1 cellular context compared by ENCODE assay signal in the genomic region with DNA sequence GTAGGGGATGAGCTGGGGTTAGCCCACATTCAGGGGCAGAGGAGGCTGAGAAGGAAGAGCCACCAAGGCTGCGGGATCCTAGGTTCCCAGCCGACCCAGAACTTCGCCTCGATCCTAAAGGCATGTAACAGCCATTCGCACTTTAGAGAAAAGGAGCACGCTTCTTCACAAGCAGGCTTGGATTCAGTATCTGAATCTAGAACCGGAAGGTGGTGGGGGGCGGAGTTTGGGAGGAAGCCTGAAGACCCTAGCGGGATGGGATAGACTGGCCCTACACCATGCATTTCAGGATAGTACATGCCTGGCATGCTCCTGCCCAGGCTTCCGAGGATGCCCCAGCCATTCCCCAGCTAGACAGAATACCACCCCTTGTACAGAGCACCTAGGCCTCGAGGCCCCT.
TF ChIP-seq lines count a peak whose summit lies in the region.

No MANE protein-coding gene starts in this region.

TF ChIP-seq in K562, 482 proteins besides CTCF, POLR2A, EP300 and RAD21 (continued from another document):
- TF ChIP-seq CHD7 (IDR thresholded peaks at IDR 0.05; ENCODE audit: low read depth, low read length) (no peak), TEAD4 (IDR thresholded peaks at IDR 0.05; ENCODE audit: low read length) (no peak), TEAD4 (CRISPR knock-in tag; IDR thresholded peaks at IDR 0.05; ENCODE audit: borderline replicate concordance) (no peak), CREB3L1 (IDR thresholded peaks at IDR 0.05; ENCODE audit: borderline replicate concordance, low read depth) (peak; percentile 62; the same call in 1 of the 2 replicates), ZNF282 (CRISPR knock-in tag; IDR thresholded peaks at IDR 0.05) (no peak), HNRNPLL (IDR thresholded peaks at IDR 0.05; ENCODE audit: low read depth, low read length, poor library complexity, severe bottlenecking) (no peak), KLF16 (IDR thresholded peaks at IDR 0.05) (no peak), PHF20 (IDR thresholded peaks at IDR 0.05; ENCODE audit: partially characterized antibody) (no peak), ZBTB7A (IDR thresholded peaks at IDR 0.05; ENCODE audit: borderline replicate concordance, control insufficient read depth, low read depth, low read length) (no peak), GTF2A2 (tag; IDR thresholded peaks at IDR 0.05) (no peak), RBBP5 (IDR thresholded peaks at IDR 0.05; ENCODE audit: borderline replicate concordance, insufficient read depth, low read length, poor library complexity, severe bottlenecking) (peak; percentile 50), STAT5A (IDR thresholded peaks at IDR 0.05; ENCODE audit: borderline replicate concordance, low read length) (no peak), SMARCB1 (IDR thresholded peaks at IDR 0.05; ENCODE audit: insufficient read length, low read depth) (no peak), RBM22 (IDR thresholded peaks at IDR 0.05; ENCODE audit: low read depth, low read length, poor library complexity, severe bottlenecking) (no peak), KLF10 (CRISPR knock-in tag; IDR thresholded peaks at IDR 0.05) (no peak), HDAC6 (IDR thresholded peaks at IDR 0.05; ENCODE audit: low read depth, low read length) (0 out of 2 replicates have a peak, but pooled peaks have one; percentile 24), BHLHE40 (IDR thresholded peaks at IDR 0.05; ENCODE audit: low read length) (no peak), ZBTB9 (CRISPR knock-in tag; IDR thresholded peaks at IDR 0.05) (no peak), ZNF431 (CRISPR knock-in tag; IDR thresholded peaks at IDR 0.05) (0 out of 2 replicates have a peak, but pooled peaks have one; percentile 41), ETV5 (CRISPR knock-in tag; IDR thresholded peaks at IDR 0.05; ENCODE audit: low read depth) (no peak)
- TF ChIP-seq, protein P1, sequence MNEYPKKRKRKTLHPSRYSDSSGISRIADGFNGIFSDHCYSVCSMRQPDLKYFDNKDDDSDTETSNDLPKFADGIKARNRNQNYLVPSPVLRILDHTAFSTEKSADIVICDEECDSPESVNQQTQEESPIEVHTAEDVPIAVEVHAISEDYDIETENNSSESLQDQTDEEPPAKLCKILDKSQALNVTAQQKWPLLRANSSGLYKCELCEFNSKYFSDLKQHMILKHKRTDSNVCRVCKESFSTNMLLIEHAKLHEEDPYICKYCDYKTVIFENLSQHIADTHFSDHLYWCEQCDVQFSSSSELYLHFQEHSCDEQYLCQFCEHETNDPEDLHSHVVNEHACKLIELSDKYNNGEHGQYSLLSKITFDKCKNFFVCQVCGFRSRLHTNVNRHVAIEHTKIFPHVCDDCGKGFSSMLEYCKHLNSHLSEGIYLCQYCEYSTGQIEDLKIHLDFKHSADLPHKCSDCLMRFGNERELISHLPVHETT (CRISPR knock-in tag; conservative IDR thresholded peaks at IDR 0.05 in 1 of 2, IDR thresholded peaks at IDR 0.05 in 1 of 2), result no peak
- TF ChIP-seq, protein P2, sequence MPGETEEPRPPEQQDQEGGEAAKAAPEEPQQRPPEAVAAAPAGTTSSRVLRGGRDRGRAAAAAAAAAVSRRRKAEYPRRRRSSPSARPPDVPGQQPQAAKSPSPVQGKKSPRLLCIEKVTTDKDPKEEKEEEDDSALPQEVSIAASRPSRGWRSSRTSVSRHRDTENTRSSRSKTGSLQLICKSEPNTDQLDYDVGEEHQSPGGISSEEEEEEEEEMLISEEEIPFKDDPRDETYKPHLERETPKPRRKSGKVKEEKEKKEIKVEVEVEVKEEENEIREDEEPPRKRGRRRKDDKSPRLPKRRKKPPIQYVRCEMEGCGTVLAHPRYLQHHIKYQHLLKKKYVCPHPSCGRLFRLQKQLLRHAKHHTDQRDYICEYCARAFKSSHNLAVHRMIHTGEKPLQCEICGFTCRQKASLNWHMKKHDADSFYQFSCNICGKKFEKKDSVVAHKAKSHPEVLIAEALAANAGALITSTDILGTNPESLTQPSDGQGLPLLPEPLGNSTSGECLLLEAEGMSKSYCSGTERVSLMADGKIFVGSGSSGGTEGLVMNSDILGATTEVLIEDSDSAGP (CRISPR knock-in tag; IDR thresholded peaks at IDR 0.05), result no peak
- TF ChIP-seq, protein P3, sequence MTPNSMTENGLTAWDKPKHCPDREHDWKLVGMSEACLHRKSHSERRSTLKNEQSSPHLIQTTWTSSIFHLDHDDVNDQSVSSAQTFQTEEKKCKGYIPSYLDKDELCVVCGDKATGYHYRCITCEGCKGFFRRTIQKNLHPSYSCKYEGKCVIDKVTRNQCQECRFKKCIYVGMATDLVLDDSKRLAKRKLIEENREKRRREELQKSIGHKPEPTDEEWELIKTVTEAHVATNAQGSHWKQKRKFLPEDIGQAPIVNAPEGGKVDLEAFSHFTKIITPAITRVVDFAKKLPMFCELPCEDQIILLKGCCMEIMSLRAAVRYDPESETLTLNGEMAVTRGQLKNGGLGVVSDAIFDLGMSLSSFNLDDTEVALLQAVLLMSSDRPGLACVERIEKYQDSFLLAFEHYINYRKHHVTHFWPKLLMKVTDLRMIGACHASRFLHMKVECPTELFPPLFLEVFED (CRISPR knock-in tag; conservative IDR thresholded peaks at IDR 0.05), result no peak
